31 cellular contexts compared by ENCODE assay signal in genomic region chr11:17314904-17315426, GRCh38. TPM values are rescaled to one million over a fixed set of nuclear protein-coding genes. Genes with fewer than 3 reads are reported as not detected.
DNase-seq lines count a peak whose midpoint lies in the region; ATAC-seq and TF ChIP-seq lines count a peak whose summit lies in the region.
"Had no signal": no experiment of that assay in that cellular context is flagged by ENCODE, and none has a peak within 500 bp of the region (broad histone marks: within the 10 kb centered on the region; RNA-seq: fewer than 3 reads in every experiment).

No MANE protein-coding gene starts in this region.

- no peak overlapping the region for H2AK9ac ChIP-seq in IMR-90 (replicated peaks; ENCODE audit: low read depth, low read length, poor library complexity)

- H3K4me3 ChIP-seq in IMR-90 (ENCODE audit: insufficient read depth, low read depth, low read length), result no peak overlapping the region
- H3K4me3 ChIP-seq in RWPE2 (ENCODE audit: severe bottlenecking), result no peak overlapping the region
- H3K4me3 ChIP-seq: breast epithelium, GM23338, left lung, SJSA1, spleen, tibial nerve had no signal

- no peak for TF ChIP-seq POLR2A in IMR-90 (IDR thresholded peaks at IDR 0.05; ENCODE audit: low read depth, low read length)

- in situ Hi-C loops in IMR-90 (cut with MboI; ENCODE audit: low sequenced_read_pairs), result no loop called here

- H3K79me1 ChIP-seq in IMR-90 (ENCODE audit: low read depth in 1 of 2, low read length in 2 of 2), result no peaks in the 10 kb centered on the region; a peak in 1 of 4 replicates

- H3K4me1 ChIP-seq in IMR-90 (ENCODE audit: control insufficient read depth, insufficient read depth, low read length), result peaks cover 10% of the 10 kb centered on the region
- peaks cover 17% of the 10 kb centered on the region for H3K4me1 ChIP-seq in RWPE2 (ENCODE audit: insufficient read depth, poor library complexity, severe bottlenecking)
- H3K4me1 ChIP-seq: breast epithelium, Caco-2, left lung, SJSA1, spleen, tibial nerve had no signal

- H3K4ac ChIP-seq in IMR-90 (ENCODE audit: low read depth, low read length), result peak overlapping the region; percentile 83; the same call in 1 of the 2 replicates

- CTCF ChIA-PET in IMR-90 (lab: Yijun Ruan, JAX), result no interaction called here

- no peaks in the 10 kb centered on the region for H3K9me3 ChIP-seq in IMR-90 (ENCODE audit: control insufficient read depth, insufficient read depth, low read length)
- no peaks in the 10 kb centered on the region for H3K9me3 ChIP-seq in RWPE2 (ENCODE audit: severe bottlenecking)
- H3K9me3 ChIP-seq: breast epithelium, Caco-2, left lung, SJSA1, spleen, tibial nerve had no signal

- H3K36me3 ChIP-seq in IMR-90 (ENCODE audit: control insufficient read depth, insufficient read depth, low read length) (peaks cover 6% of the 10 kb centered on the region), RWPE2 (ENCODE audit: low read depth) (peaks cover 59% of the 10 kb centered on the region)
- H3K36me3 ChIP-seq: breast epithelium had no signal

- H3K27me3 ChIP-seq in IMR-90 (ENCODE audit: control insufficient read depth, insufficient read depth, low read length) (no peaks in the 10 kb centered on the region), RWPE2 (ENCODE audit: insufficient read depth, poor library complexity, severe bottlenecking) (no peaks in the 10 kb centered on the region)
- H3K27me3 ChIP-seq: breast epithelium, left lung, SJSA1, spleen, tibial nerve had no signal

- no TSS peak for BruUV-seq in IMR-90 (replicated peaks; lab: Mats Ljungman, UMichigan)

- no peak overlapping the region for H3K4me2 ChIP-seq in IMR-90 (ENCODE audit: low read depth, low read length)
- H3K4me2 ChIP-seq: GM23338 had no signal

- peak overlapping the region; percentile 53 to 85; a peak in 3 of 4 replicates for H4K8ac ChIP-seq in IMR-90 (ENCODE audit: low read depth in 2 of 2, low read length in 2 of 2)

- no peak overlapping the region for H3K4me3 Mint-ChIP-seq in stimulated activated naive CD8-positive, alpha-beta T cell treated with anti-CD3 and anti-CD28 coated beads, Interleukin-15, amount 100 ng/mL, for 72 hours
- H3K4me3 Mint-ChIP-seq: activated B cell treated with CpG ODN at 0.5 μM for 24 hours; activated naive CD4-positive, alpha-beta T cell treated with anti-CD3 and anti-CD28 coated beads, Interleukin-2, amount 10 ng/mL, durations not matched to agents 7 days and 5 days; activated T-helper 1 cell treated with anti-CD3 and anti-CD28 coated beads, Interleukin-12 subunit alpha, Interleukin-12 subunit beta, Interleukin-2, Interleukin-4 antibody, amounts not matched to agents 30 ng/mL and 10 ng/mL and 1 ng/mL, durations not matched to agents 14 hours and 24 hours and 36 hours; GM23338; IgD-negative memory B cell; neural crest cell had no signal

- no peaks in the 10 kb centered on the region for H4K20me1 ChIP-seq in IMR-90 (ENCODE audit: insufficient read depth, low read length)

- H2BK15ac ChIP-seq in IMR-90 (ENCODE audit: low read depth, low read length), result no peak overlapping the region

- POLR2A ChIA-PET in IMR-90 (lab: Charles Lee; ENCODE audit: unreplicated experiment), result interaction anchor here (0.7 kb wide), 1 partner anchor 103 kb away, joined by 3 read pairs; no protein-coding TSS in a partner anchor

- H3K56ac ChIP-seq in IMR-90 (ENCODE audit: extremely low read depth, insufficient read depth, low read length), result peak overlapping the region; percentile 21; the same call in 1 of the 2 replicates

- no peak overlapping the region for H4K91ac ChIP-seq in IMR-90 (ENCODE audit: insufficient read depth, low read depth, low read length)

- ATAC-seq in IMR-90 (ENCODE audit: low read depth) (no peak), RWPE2 (ENCODE audit: low read depth) (no peak), HG02938 (IDR thresholded peaks at IDR 0.05; ENCODE audit: unreplicated experiment) (no peak)
- peak; percentile 82 for ATAC-seq in stimulated activated naive CD8-positive, alpha-beta T cell treated with anti-CD3 and anti-CD28 coated beads, Interleukin-15, amount 100 ng/mL, for 72 hours
- ATAC-seq: GM23338, right cardiac atrium had no signal

- peak overlapping the region; percentile 54; the same call in 1 of the 2 replicates for H2AK5ac ChIP-seq in IMR-90 (ENCODE audit: low read depth, low read length)

- H3K9me1 ChIP-seq in IMR-90 (ENCODE audit: insufficient read depth, low read length), result 0 out of 2 replicates have a peak, but pooled peaks cover 6% of the 10 kb centered on the region

- H3K14ac ChIP-seq in IMR-90 (replicated peaks; ENCODE audit: low read depth, low read length), result peak overlapping the region; percentile 84; the same call in 1 of the 2 replicates

- peak overlapping the region; percentile 98 for H2BK5ac ChIP-seq in IMR-90 (ENCODE audit: low read depth, low read length, poor library complexity, severe bottlenecking)

- no peaks in the 10 kb centered on the region for H3K4me1 Mint-ChIP-seq in stimulated activated naive CD8-positive, alpha-beta T cell treated with anti-CD3 and anti-CD28 coated beads, Interleukin-15, amount 100 ng/mL, for 72 hours
- H3K4me1 Mint-ChIP-seq: activated B cell treated with CpG ODN at 0.5 μM for 24 hours; activated naive CD4-positive, alpha-beta T cell treated with anti-CD3 and anti-CD28 coated beads, Interleukin-2, amount 10 ng/mL, durations not matched to agents 7 days and 5 days; GM23338; IgD-negative memory B cell; neural crest cell had no signal

- no peaks in the 10 kb centered on the region for H3K9me3 Mint-ChIP-seq in stimulated activated naive CD8-positive, alpha-beta T cell treated with anti-CD3 and anti-CD28 coated beads, Interleukin-15, amount 100 ng/mL, for 72 hours
- H3K9me3 Mint-ChIP-seq: activated B cell treated with CpG ODN at 0.5 μM for 24 hours; activated naive CD4-positive, alpha-beta T cell treated with anti-CD3 and anti-CD28 coated beads, Interleukin-2, amount 10 ng/mL, durations not matched to agents 7 days and 5 days; GM23338; IgD-negative memory B cell had no signal

- TF ChIP-seq CTCF in IMR-90 (conservative IDR thresholded peaks at IDR 0.05; ENCODE audit: low read depth, low read length) (no peak), RWPE2 (IDR thresholded peaks at IDR 0.05; ENCODE audit: poor library complexity, severe bottlenecking) (no peak)

- H4K5ac ChIP-seq in IMR-90 (ENCODE audit: low read depth, low read length), result peak overlapping the region; percentile 86

- H3K18ac ChIP-seq in IMR-90 (ENCODE audit: low read depth, low read length), result peak overlapping the region; percentile 65

- no peak for DNase-seq in IMR-90
- no peak for DNase-seq in RWPE2 (ENCODE audit: low spot score)
- peak; percentile 19 for DNase-seq in fibroblast of peridontal ligament (ENCODE audit: extremely low read depth)
- DNase-seq in stimulated activated naive CD8-positive, alpha-beta T cell treated with anti-CD3 and anti-CD28 coated beads, Interleukin-15, amount 100 ng/mL, for 72 hours, result no peak
- no peak for DNase-seq in DMS79 treated with DMSO at 0.1 percent for 48 hours (lab: John Stamatoyannopoulos, UW)
- no peak for DNase-seq in NCI-H524 (lab: John Stamatoyannopoulos, UW)
- DNase-seq: activated B cell treated with CpG ODN at 0.5 μM for 24 hours; activated naive CD4-positive, alpha-beta T cell treated with anti-CD3 and anti-CD28 coated beads, Interleukin-2, amount 10 ng/mL, durations not matched to agents 7 days and 5 days; anterior cingulate cortex; Caco-2; DND-41; GF-D8; glutamatergic neuron; left lung; mesendoderm; NCI-H1048; NCI-H446 treated with DMSO at 0.1 percent for 48 hours; posterior cingulate gyrus; right cardiac atrium; spleen; stimulated activated CD4-positive, alpha-beta T cell treated with anti-CD3 and anti-CD28 coated beads, Interleukin-2, amount 100 ng/mL, for 24 hours; T1000 had no signal

- no peak overlapping the region for H3K27ac Mint-ChIP-seq in stimulated activated naive CD8-positive, alpha-beta T cell treated with anti-CD3 and anti-CD28 coated beads, Interleukin-15, amount 100 ng/mL, for 72 hours
- H3K27ac Mint-ChIP-seq: activated B cell treated with CpG ODN at 0.5 μM for 24 hours; activated naive CD4-positive, alpha-beta T cell treated with anti-CD3 and anti-CD28 coated beads, Interleukin-2, amount 10 ng/mL, durations not matched to agents 7 days and 5 days; activated T-helper 1 cell treated with anti-CD3 and anti-CD28 coated beads, Interleukin-12 subunit alpha, Interleukin-12 subunit beta, Interleukin-2, Interleukin-4 antibody, amounts not matched to agents 30 ng/mL and 10 ng/mL and 1 ng/mL, durations not matched to agents 14 hours and 24 hours and 36 hours; GM23338; IgD-negative memory B cell had no signal

- peak overlapping the region; percentile 65; the same call in 1 of the 2 replicates for H2BK20ac ChIP-seq in IMR-90 (ENCODE audit: low read depth, low read length)

- no peak overlapping the region for H2AFZ ChIP-seq in IMR-90 (replicated peaks; ENCODE audit: low read length, poor library complexity)
- H2AFZ ChIP-seq: GM23338 had no signal

- intact Hi-C loops in IMR-90 (cut with micrococcal nuclease), result loop anchor here (2.0 kb wide), 1 partner anchor 36 kb away; the partner anchor contains the start of gene NCR3LG1

- H2BK120ac ChIP-seq in IMR-90 (ENCODE audit: low read depth, low read length), result peak overlapping the region; percentile 86; the same call in 1 of the 2 replicates

- H3K27ac ChIP-seq in IMR-90 (ENCODE audit: insufficient read depth, low read length) (peak overlapping the region; percentile 77; the same call in 1 of the 2 replicates), RWPE2 (ENCODE audit: poor library complexity, severe bottlenecking) (peak overlapping the region; percentile 89)
- H3K27ac ChIP-seq: breast epithelium, C4-2B, SJSA1, spleen, tibial nerve had no signal

- no peak overlapping the region for H3K9ac ChIP-seq in IMR-90 (ENCODE audit: low read depth, low read length)

- H3K27me3 Mint-ChIP-seq in stimulated activated naive CD8-positive, alpha-beta T cell treated with anti-CD3 and anti-CD28 coated beads, Interleukin-15, amount 100 ng/mL, for 72 hours, result no peaks in the 10 kb centered on the region
- H3K27me3 Mint-ChIP-seq: activated B cell treated with CpG ODN at 0.5 μM for 24 hours; activated naive CD4-positive, alpha-beta T cell treated with anti-CD3 and anti-CD28 coated beads, Interleukin-2, amount 10 ng/mL, durations not matched to agents 7 days and 5 days; IgD-negative memory B cell had no signal

- H3K23ac ChIP-seq in IMR-90 (ENCODE audit: low read depth, low read length), result no peak overlapping the region

- WGBS in IMR-90 (ENCODE audit: extremely low coverage in 2 of 2, insufficient read length in 1 of 2), 2 experiments, result no CpG with 5 or more reads among the region's 1 CpG

- dilution Hi-C loops in IMR-90 (cut with HindIII; ENCODE audit: low sequenced_read_pairs, unreplicated experiment), result no loop called here

- TF ChIP-seq RAD21 in IMR-90 (IDR thresholded peaks at IDR 0.05; ENCODE audit: low read length), result no peak

RNA-seq across cellular contexts. Expression of gene NCR3LG1, which starts 36.6 kb away (rescaled TPM):
- total RNA-seq in IMR-90 (2012; rRNA removed), result 3.9 and 4.1 TPM in 2 replicates
- polyA plus RNA-seq in IMR-90 (2012; rRNA removed), result 1.5 and 1.7 TPM in 2 replicates
- polyA plus RNA-seq in IMR-90 (2012; cell fraction: cytosol; rRNA removed), result 0.27 and 0.52 TPM in 2 replicates
- 1.6 and 8.6 TPM in 2 replicates for polyA plus RNA-seq in IMR-90 (2012; cell fraction: nucleus; rRNA removed; ENCODE audit: low replicate concordance)
- polyA plus RNA-seq: IgD-negative memory B cell had no signal

RNA-seq across cellular contexts. Expression of gene NUCB2, which starts 38.4 kb away (rescaled TPM):
- total RNA-seq in IMR-90 (2012; rRNA removed), result 52.7 and 83.0 TPM in 2 replicates
- 54.9 and 55.4 TPM in 2 replicates for polyA plus RNA-seq in IMR-90 (2012; rRNA removed)
- polyA plus RNA-seq in IMR-90 (2012; cell fraction: cytosol; rRNA removed), result 12.9 and 14.7 TPM in 2 replicates
- polyA plus RNA-seq in IMR-90 (2012; cell fraction: nucleus; rRNA removed; ENCODE audit: low replicate concordance), result 2.4 and 14.4 TPM in 2 replicates
